Comparison of ENCODE assay signal across 15 cellular contexts in genomic region chr19:43390938-43391935, GRCh38. TPM values are rescaled to one million over a fixed set of nuclear protein-coding genes. Genes with fewer than 3 reads are reported as not detected.
DNase-seq lines count a peak whose midpoint lies in the region; ATAC-seq, FAIRE-seq and TF ChIP-seq lines count a peak whose summit lies in the region.
"Not testable (repeated sequence)": the region's sequence is repeated elsewhere in the genome, so short reads cannot be mapped to it uniquely, and the experiment has no call there.
"Had no signal": no experiment of that assay in that cellular context is flagged by ENCODE, and none has a peak within 500 bp of the region (broad histone marks: within the 10 kb centered on the region; RNA-seq: fewer than 3 reads in every experiment).

No MANE protein-coding gene starts in this region.

- not testable (repeated sequence) for TF ChIP-seq EP300 in K562 (IDR thresholded peaks at IDR 0.05; ENCODE audit: low read length)

- not testable (repeated sequence) for H4K20me1 ChIP-seq in K562 (replicated peaks; ENCODE audit: control insufficient read depth, insufficient read depth, low read length)

- H3K9me1 ChIP-seq in K562 (ENCODE audit: control insufficient read depth, insufficient read depth, low read length): not testable (repeated sequence)

- intact Hi-C loops in K562 (cut with micrococcal nuclease): not testable (repeated sequence)

- not testable (repeated sequence) for H3K9ac ChIP-seq in K562 (ENCODE audit: insufficient read depth in 1 of 2, low read depth in 2 of 2, low read length in 2 of 2)

- CTCF ChIA-PET in HEK293 (lab: Yijun Ruan, JAX): interaction anchor here (1.0 kb wide), 1 partner anchor 34 kb away, joined by 4 read pairs; no protein-coding TSS in a partner anchor
- CTCF ChIA-PET in K562 (lab: Yijun Ruan, JAX; ENCODE audit: low intra/inter-chr PET ratio): not testable (repeated sequence)

- not testable (repeated sequence) for TF ChIP-seq CTCF in HEK293 (tag by site-specific recombination; IDR thresholded peaks at IDR 0.05); K562 (IDR thresholded peaks at IDR 0.05 in 2 of 3, conservative IDR thresholded peaks at IDR 0.05 in 1 of 3; ENCODE audit: insufficient read depth in 2 of 3, low read depth in 1 of 3, low read length in 3 of 3)

- not testable (repeated sequence) for TF ChIP-seq RAD21 in K562 (CRISPR knock-in tag; conservative IDR thresholded peaks at IDR 0.05 in 1 of 2, IDR thresholded peaks at IDR 0.05 in 1 of 2)

- not testable (repeated sequence) for TF ChIP-seq POLR2A in K562 (conservative IDR thresholded peaks at IDR 0.05)

- H2AFZ ChIP-seq in K562 (ENCODE audit: low read depth, low read length): not testable (repeated sequence)

- in situ Hi-C loops in K562 (cut with MboI): not testable (repeated sequence)

- POLR2A ChIA-PET in HEK293 (lab: Yijun Ruan, JAX): interaction anchor here (0.6 kb wide), 1 partner anchor 446 kb away, joined by 3 read pairs; no protein-coding TSS in a partner anchor
- POLR2A ChIA-PET in K562 (lab: Yijun Ruan, JAX): not testable (repeated sequence)

- H3K4me3 ChIP-seq in HEK293 (ENCODE audit: low read depth, low read length); K562: not testable (repeated sequence)

- not testable (repeated sequence) for H3K27ac ChIP-seq in HEK293 (ENCODE audit: extremely low read depth, low read depth, low read length); K562 (ENCODE audit: extremely low read depth, low read depth, low read length)

- not testable (repeated sequence) for H3K9me3 ChIP-seq in HEK293 (ENCODE audit: control insufficient read depth, insufficient read depth, low read depth, low read length); K562 (replicated peaks; ENCODE audit: control insufficient read depth, insufficient read depth, low read depth, low read length)

- BruUV-seq in K562 (replicated peaks; lab: Mats Ljungman, UMichigan): not testable (repeated sequence)

- peaks cover 0 to 13% of the 10 kb centered on the region in 2 experiments; a peak in 2 of 5 replicates for H3K27me3 ChIP-seq in K562 (ENCODE audit: control insufficient read depth in 2 of 2, insufficient read depth in 2 of 2, low read length in 2 of 2)

- WGBS in K562 (ENCODE audit: insufficient coverage, low coverage, missing lambda C conversion rate): under 1% methylated on average over 15 of the region's 16 CpGs

- not testable (repeated sequence) for H3K4me2 ChIP-seq in K562 (ENCODE audit: insufficient read depth, low read length)

- H3K4me1 ChIP-seq in HEK293 (ENCODE audit: control insufficient read depth, insufficient read depth, low read length): peaks cover 26% of the 10 kb centered on the region
- H3K4me1 ChIP-seq in K562 (replicated peaks in 1 of 2; ENCODE audit: control insufficient read depth in 2 of 2, insufficient read depth in 2 of 2, low read length in 2 of 2): not testable (repeated sequence)

- H3K36me3 ChIP-seq in HEK293 (ENCODE audit: control insufficient read depth in 2 of 2, insufficient read depth in 1 of 2, low read length in 2 of 2); K562 (ENCODE audit: control insufficient read depth, insufficient read depth, low read length): not testable (repeated sequence)

- peak; percentile 95 for DNase-seq in COR-L47 (lab: John Stamatoyannopoulos, UW)
- DNase-seq in NCI-H1417 (lab: John Stamatoyannopoulos, UW): peak; percentile 12 to 62 (median 19)
- DNase-seq in NCI-H2107 (lab: John Stamatoyannopoulos, UW): peak; percentile 43
- peak; percentile 14 for DNase-seq in NCI-H446 treated with DMSO at 0.1 percent for 48 hours (lab: John Stamatoyannopoulos, UW)
- DNase-seq in RPMI7951 (ENCODE audit: low read depth): peak; percentile 91
- not testable (repeated sequence) for DNase-seq in K562 (ENCODE audit: extremely low read depth in 1 of 4, low spot score in 3 of 4)
- peak; percentile 10 for DNase-seq in non-pigmented ciliary epithelial cell (ENCODE audit: low read depth)

- ATAC-seq in K562: not testable (repeated sequence)

- not testable (repeated sequence) for H3K79me2 ChIP-seq in K562 (ENCODE audit: control insufficient read depth, insufficient read depth, low read length)

- peak; percentile 15 for FAIRE-seq in K562 (lab: Jason Lieb, UNC)

RNA-seq across cellular contexts. Expression of gene TEX101, which starts 23.5 kb away (rescaled TPM):
- total RNA-seq in RPMI7951 (2014; rRNA removed; shearing (Covaris generic)): not detected in 2 replicates
- total RNA-seq in K562 (2011; cell fraction: chromatin; rRNA removed; ENCODE audit: low replicate concordance): not detected in 2 replicates
- not detected in 2 replicates for total RNA-seq in K562 (2011; cell fraction: nucleolus; rRNA removed)
- total RNA-seq in K562 (2011; cell fraction: nucleoplasm; rRNA removed): not detected in 2 replicates
- total RNA-seq in K562 (2014; rRNA removed) (not detected in 2 replicates), K562 (2014; rRNA removed; fragmentation: Illumina TruSeq; extraction: Trizol) (not detected in 2 replicates), K562 (2015; rRNA removed; fragmentation: Illumina TruSeq; extraction: Trizol) (not detected in 2 replicates), K562 (2021) (not detected in 2 replicates)
- polyA plus RNA-seq in K562 (2011; rRNA removed) (not detected in 2 replicates), K562 (2014; fragmentation: Illumina TruSeq; extraction: Trizol) (not detected in 2 replicates), K562 (2014; fragmentation: Nextera tagmentation; extraction: Ambion mirVana) (under 1 TPM; 0.10 to 0.14 TPM), K562 (2014; rRNA removed) (0.36 TPM in 1 of 2 replicates, not detected in the other)
- polyA plus RNA-seq in K562 (2011; cell fraction: cytosol; rRNA removed): 0.07 TPM in 1 of 2 replicates, not detected in the other
- not detected in 2 replicates for polyA plus RNA-seq in K562 (2011; cell fraction: nucleus; rRNA removed)
- 0.25 TPM in 1 of 2 replicates, not detected in the other for polyA plus RNA-seq in K562 (2012)
- not detected in 2 replicates for polyA minus RNA-seq in K562 (2011; rRNA and poly(A)+ RNA removed)
- not detected in 2 replicates for polyA minus RNA-seq in K562 (2011; cell fraction: cytosol; rRNA and poly(A)+ RNA removed)
- polyA minus RNA-seq in K562 (2011; cell fraction: nucleus; rRNA and poly(A)+ RNA removed): not detected in 2 replicates
- total RNA-seq: activated naive CD8-positive, alpha-beta T cell treated with anti-CD3 and anti-CD28 coated beads, Interleukin-2, amount 10 ng/mL, durations not matched to agents 7 days and 5 days; aorta; CD8-positive, alpha-beta memory T cell; H9; left ventricle myocardium inferior; osteocyte; T-helper 17 cell had no signal
- polyA plus RNA-seq: aorta; CD8-positive, alpha-beta memory T cell had no signal

RNA-seq across cellular contexts. Expression of gene CD177, which starts 37.8 kb away (rescaled TPM):
- total RNA-seq in RPMI7951 (2014; rRNA removed; shearing (Covaris generic)): not detected in 2 replicates
- not detected in 2 replicates for total RNA-seq in K562 (2011; cell fraction: chromatin; rRNA removed; ENCODE audit: low replicate concordance)
- not detected in 2 replicates for total RNA-seq in K562 (2011; cell fraction: nucleolus; rRNA removed)
- total RNA-seq in K562 (2011; cell fraction: nucleoplasm; rRNA removed): not detected in 2 replicates
- total RNA-seq in K562 (2014; rRNA removed): not detected in 2 replicates
- total RNA-seq in K562 (2014; rRNA removed; fragmentation: Illumina TruSeq; extraction: Trizol): not detected in 2 replicates
- total RNA-seq in K562 (2015; rRNA removed; fragmentation: Illumina TruSeq; extraction: Trizol): not detected in 2 replicates
- not detected in 2 replicates for total RNA-seq in K562 (2021)
- not detected in 2 replicates for polyA plus RNA-seq in K562 (2011; rRNA removed)
- not detected in 2 replicates for polyA plus RNA-seq in K562 (2011; cell fraction: cytosol; rRNA removed)
- polyA plus RNA-seq in K562 (2011; cell fraction: nucleus; rRNA removed): not detected in 2 replicates
- not detected in 2 replicates for polyA plus RNA-seq in K562 (2012)
- not detected in 2 replicates for polyA plus RNA-seq in K562 (2014; fragmentation: Illumina TruSeq; extraction: Trizol)
- not detected for polyA plus RNA-seq in K562 (2014; fragmentation: Nextera tagmentation; extraction: Ambion mirVana)
- polyA plus RNA-seq in K562 (2014; rRNA removed): not detected in 2 replicates
- not detected in 2 replicates for polyA minus RNA-seq in K562 (2011; rRNA and poly(A)+ RNA removed)
- polyA minus RNA-seq in K562 (2011; cell fraction: cytosol; rRNA and poly(A)+ RNA removed): not detected in 2 replicates
- not detected in 2 replicates for polyA minus RNA-seq in K562 (2011; cell fraction: nucleus; rRNA and poly(A)+ RNA removed)
- total RNA-seq: activated naive CD8-positive, alpha-beta T cell treated with anti-CD3 and anti-CD28 coated beads, Interleukin-2, amount 10 ng/mL, durations not matched to agents 7 days and 5 days; CD8-positive, alpha-beta memory T cell; osteocyte; T-helper 17 cell had no signal
- polyA plus RNA-seq: CD8-positive, alpha-beta memory T cell had no signal
